In the genomic region with DNA sequence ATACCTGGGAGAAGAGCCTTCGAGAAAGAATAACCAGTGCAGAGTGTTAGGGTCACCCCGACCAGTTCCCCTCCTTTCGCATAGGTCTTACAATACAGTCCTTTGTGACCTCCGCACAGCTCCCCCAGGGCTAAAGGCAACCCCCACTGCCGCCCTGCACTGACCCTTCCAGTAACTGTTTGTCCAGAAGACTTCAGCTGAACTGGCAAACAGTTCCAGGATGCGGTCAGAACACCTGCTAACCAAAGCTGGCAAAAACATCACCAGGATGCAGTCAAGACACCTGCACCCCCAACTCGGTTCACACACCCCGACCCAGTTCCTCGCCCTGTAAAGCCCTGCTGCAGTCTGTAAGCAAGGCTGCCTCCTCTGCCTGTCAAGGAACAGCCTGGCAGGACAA, we compare ENCODE assay signal across 16 cellular contexts. TPM values are rescaled to one million over a fixed set of nuclear protein-coding genes. Genes with fewer than 3 reads are reported as not detected.
DNase-seq lines count a peak whose midpoint lies in the region; ATAC-seq and TF ChIP-seq lines count a peak whose summit lies in the region.
"Had no signal": no experiment of that assay in that cellular context is flagged by ENCODE, and none has a peak within 500 bp of the region (broad histone marks: within the 10 kb centered on the region; RNA-seq: fewer than 3 reads in every experiment).

No MANE protein-coding gene starts in this region.

- ATAC-seq in Right ventricle myocardium superior (ENCODE audit: poor library complexity) (no peak), heart right ventricle (no peak), T-helper 17 cell (no peak)
- ATAC-seq: GM23338 had no signal

- no peak overlapping the region for H2BK15ac ChIP-seq in neuronal stem cell (ENCODE audit: low read length)

- H2BK12ac ChIP-seq in neuronal stem cell (ENCODE audit: low read length): no peak overlapping the region

- H3K4me2 ChIP-seq in neuronal stem cell (ENCODE audit: insufficient read depth, low read length, poor library complexity, severe bottlenecking): no peak overlapping the region
- H3K4me2 ChIP-seq: BLaER1, GM23338 had no signal

- no peak overlapping the region for H4K8ac ChIP-seq in neuronal stem cell (ENCODE audit: low read depth, low read length)

- H3K36me3 ChIP-seq in heart right ventricle (no peaks in the 10 kb centered on the region), neuronal stem cell (replicated peaks in 1 of 2; ENCODE audit: control insufficient read depth in 2 of 2, insufficient read depth in 2 of 2, low read length in 2 of 2) (peaks cover 0 to 5% of the 10 kb centered on the region in 2 donors)
- H3K36me3 ChIP-seq: BLaER1 had no signal

- H3K14ac ChIP-seq in neuronal stem cell (ENCODE audit: low read length): no peak overlapping the region

- H3K9ac ChIP-seq in neuronal stem cell (ENCODE audit: low read depth, low read length, poor library complexity): no peak overlapping the region
- H3K9ac ChIP-seq: BLaER1 had no signal

- H2AK5ac ChIP-seq in neuronal stem cell (ENCODE audit: low read depth, low read length): peak overlapping the region; percentile 8

- no peak overlapping the region for H3K27ac Mint-ChIP-seq in T-helper 17 cell
- H3K27ac Mint-ChIP-seq: CD14-positive monocyte, GM23338 had no signal

- WGBS in heart right ventricle, 2 donors: 75 to 87% methylated on average over 9 of the region's 9 CpGs
- no CpG with 5 or more reads among the region's 9 CpGs for WGBS in neuronal stem cell (ENCODE audit: extremely low coverage in 2 of 2, insufficient read length in 2 of 2, insufficient replicate concordance in 1 of 2), 2 donors

- H3K18ac ChIP-seq in neuronal stem cell (ENCODE audit: low read length): no peak overlapping the region

- H2BK5ac ChIP-seq in neuronal stem cell (ENCODE audit: low read length): no peak overlapping the region

- H3K79me1 ChIP-seq in neuronal stem cell (ENCODE audit: low read depth, low read length): no peaks in the 10 kb centered on the region

- no peak overlapping the region for H2BK120ac ChIP-seq in neuronal stem cell (ENCODE audit: low read depth, low read length)

- no peak overlapping the region for H2AFZ ChIP-seq in neuronal stem cell (ENCODE audit: low read length)
- H2AFZ ChIP-seq: GM23338 had no signal

- peak overlapping the region; percentile 63 for H3K4me3 Mint-ChIP-seq in T-helper 17 cell
- H3K4me3 Mint-ChIP-seq: CD14-positive monocyte, GM23338 had no signal

- peak; percentile 6 for DNase-seq in Right ventricle myocardium superior
- no peak for DNase-seq in heart right ventricle
- DNase-seq in T-helper 17 cell: no peak
- DNase-seq in neuronal stem cell (ENCODE audit: low spot score): no peak
- no peak for DNase-seq in UCSD-AML1 (lab: John Stamatoyannopoulos, UW; ENCODE audit: unreplicated experiment)
- DNase-seq in DMS 273 treated with DMSO at 0.1 percent for 48 hours (lab: John Stamatoyannopoulos, UW): no peak
- DNase-seq in NCI-H128 (lab: John Stamatoyannopoulos, UW; ENCODE audit: unreplicated experiment): no peak
- DNase-seq: 8988T; CD4-positive, alpha-beta memory T cell; DMS79 treated with DMSO at 0.1 percent for 48 hours; GF-D8; HCEC 1CT had no signal

- H3K9me3 ChIP-seq in heart right ventricle (no peaks in the 10 kb centered on the region), T-helper 17 cell (ENCODE audit: control insufficient read depth, low read length, poor library complexity, severe bottlenecking) (no peaks in the 10 kb centered on the region), neuronal stem cell (replicated peaks in 1 of 2; ENCODE audit: control insufficient read depth in 2 of 2, insufficient read depth in 1 of 2, low read depth in 1 of 2, low read length in 2 of 2) (no peaks in the 10 kb centered on the region)

- no peak overlapping the region for H3K4me3 ChIP-seq in heart right ventricle
- H3K4me3 ChIP-seq in neuronal stem cell (ENCODE audit: low read length in 2 of 2): no peak overlapping the region
- H3K4me3 ChIP-seq: BLaER1, GM23338 had no signal

- no peak overlapping the region for H4K91ac ChIP-seq in neuronal stem cell (ENCODE audit: low read depth, low read length, poor library complexity)

- H3K23ac ChIP-seq in neuronal stem cell (ENCODE audit: low read depth, low read length, poor library complexity): no peak overlapping the region

- TF ChIP-seq CTCF in heart right ventricle (IDR thresholded peaks at IDR 0.05): no peak

- H3K4me1 ChIP-seq in heart right ventricle (peaks cover 0 to 23% (median 13%) of the 10 kb centered on the region in 9 donors), neuronal stem cell (ENCODE audit: control insufficient read depth in 2 of 2, insufficient read depth in 1 of 2, low read depth in 1 of 2, low read length in 2 of 2) (peaks cover 0 to 2% of the 10 kb centered on the region in 2 donors)

- H3K4ac ChIP-seq in neuronal stem cell (ENCODE audit: low read length): no peak overlapping the region

- intact Hi-C loops in Right ventricle myocardium superior (cut with DNase I) (no loop called here), heart right ventricle (cut with DNase I) (loop anchor here in 3 of 10 donors (5.0 kb wide), 1 partner anchor 37 kb away; no protein-coding TSS in a partner anchor)

- H3K27me3 Mint-ChIP-seq in T-helper 17 cell: no peaks in the 10 kb centered on the region
- H3K27me3 Mint-ChIP-seq: CD4-positive, alpha-beta memory T cell had no signal

- H3K36me3 Mint-ChIP-seq in T-helper 17 cell (ENCODE audit: low read depth): no peaks in the 10 kb centered on the region
- H3K36me3 Mint-ChIP-seq: CD14-positive monocyte; CD4-positive, alpha-beta memory T cell had no signal

- H3K27me3 ChIP-seq in heart right ventricle (no peaks in the 10 kb centered on the region), neuronal stem cell (ENCODE audit: control insufficient read depth in 3 of 3, insufficient read depth in 3 of 3, low read depth in 1 of 3, low read length in 3 of 3) (peaks cover 0 to 2% (median 0%) of the 10 kb centered on the region in 3 experiments)
- H3K27me3 ChIP-seq: BLaER1 had no signal

- H3K27ac ChIP-seq in heart right ventricle (no peak overlapping the region), neuronal stem cell (replicated peaks; ENCODE audit: low read length) (no peak overlapping the region)
- H3K27ac ChIP-seq: BLaER1, HL-60 had no signal

- H3K4me1 Mint-ChIP-seq in T-helper 17 cell: peaks cover 21% of the 10 kb centered on the region

RNA-seq across cellular contexts. Expression of gene EVA1B, which starts 6.4 kb away (rescaled TPM):
- total RNA-seq in Right ventricle myocardium superior (10.8 TPM), heart right ventricle (10 to 100 TPM in 3 of 10 donors, 1 to 10 TPM in 7; 4.6 to 16.0 (median 6.8) TPM), T-helper 17 cell (10 to 100 TPM in 1 of 2 donors, 1 to 10 TPM in 1; 6.2 to 10.8 TPM)
- polyA plus RNA-seq in heart right ventricle: 10 to 100 TPM; 25.2 to 38.9 TPM
- polyA plus RNA-seq in neuronal stem cell (2013, experiment 1 of 2): 26.4 TPM
- polyA plus RNA-seq in neuronal stem cell (2013, experiment 2 of 2): 25.2 TPM

RNA-seq across cellular contexts. Expression of gene SH3D21, which starts 23.6 kb away (rescaled TPM):
- total RNA-seq in Right ventricle myocardium superior (1.3 TPM), heart right ventricle (1 to 10 TPM; 1.1 to 3.3 (median 1.7) TPM), T-helper 17 cell (1 to 10 TPM; 1.4 to 1.9 TPM)
- 1 to 10 TPM in 1 of 2 donors, under 1 TPM in 1; 0.58 to 4.8 TPM for polyA plus RNA-seq in heart right ventricle
- polyA plus RNA-seq in neuronal stem cell (2013, experiment 1 of 2): 3.3 TPM
- polyA plus RNA-seq in neuronal stem cell (2013, experiment 2 of 2): 3.3 TPM
- polyA plus RNA-seq: CD14-positive monocyte; CD4-positive, alpha-beta memory T cell had no signal

RNA-seq across cellular contexts. Expression of gene STK40, which starts 55.9 kb away (rescaled TPM):
- total RNA-seq in Right ventricle myocardium superior (73.5 TPM), heart right ventricle (10 to 100 TPM; 45.2 to 81.6 (median 60.8) TPM), T-helper 17 cell (10 to 100 TPM; 32.9 to 49.8 TPM)
- 10 to 100 TPM; 15.5 to 29.3 TPM for polyA plus RNA-seq in heart right ventricle
- 49.4 TPM for polyA plus RNA-seq in neuronal stem cell (2013, experiment 1 of 2)
- polyA plus RNA-seq in neuronal stem cell (2013, experiment 2 of 2): 50.2 TPM
